In the genomic region with DNA sequence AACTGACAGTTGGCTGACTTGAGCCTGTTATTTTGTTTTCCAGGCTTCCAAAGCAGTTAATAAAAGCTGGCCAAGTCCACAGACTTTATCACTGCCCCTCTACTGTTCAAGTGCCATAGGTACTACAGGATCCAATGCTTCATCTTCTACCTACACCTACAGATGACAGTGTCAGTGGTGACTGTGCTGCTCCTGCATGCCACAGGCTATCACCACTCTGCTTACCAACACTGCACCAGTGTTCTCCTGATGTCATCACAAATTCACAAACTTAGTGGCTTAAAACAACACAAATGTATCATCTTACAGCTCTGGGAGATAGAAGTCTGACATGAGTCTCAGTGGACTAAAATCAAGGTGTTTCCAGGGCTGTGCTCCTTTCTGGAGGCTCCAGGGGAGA, we compare ENCODE assay signal across 35 cellular contexts. TPM values are rescaled to one million over a fixed set of nuclear protein-coding genes. Genes with fewer than 3 reads are reported as not detected.
DNase-seq lines count a peak whose midpoint lies in the region; ATAC-seq and TF ChIP-seq lines count a peak whose summit lies in the region.
"Had no signal": no experiment of that assay in that cellular context is flagged by ENCODE, and none has a peak within 500 bp of the region (broad histone marks: within the 10 kb centered on the region; RNA-seq: fewer than 3 reads in every experiment).

No MANE protein-coding gene starts in this region.

- TF ChIP-seq POLR2A in thyroid gland (IDR thresholded peaks at IDR 0.05) = no peak

- peaks cover 0 to 4% of the 10 kb centered on the region in 2 donors for H3K4me1 ChIP-seq in thyroid gland
- H3K4me1 ChIP-seq: ascending aorta, BLaER1, esophagus squamous epithelium, gastrocnemius medialis, left lung, stomach, tibial artery had no signal

- H3K4me1 Mint-ChIP-seq in natural killer cell (peaks cover 0 to 7% of the 10 kb centered on the region in 2 donors), WTC11 (no peaks in the 10 kb centered on the region)
- H3K4me1 Mint-ChIP-seq in natural killer cell treated with Interleukin-12 subunit alpha and Interleukin-12 subunit beta and Interleukin-15 and Interleukin-18, amount 100 ng/mL, for 72 hours (ENCODE audit: low read depth in 2 of 2) = peaks cover 4 to 12% of the 10 kb centered on the region in 2 donors
- H3K4me1 Mint-ChIP-seq: activated naive CD4-positive, alpha-beta T cell treated with anti-CD3 and anti-CD28 coated beads, Interleukin-2, amount 50 U/mL, for 24 hours had no signal

- no peak overlapping the region for H3K27ac ChIP-seq in thyroid gland
- H3K27ac ChIP-seq: ascending aorta, BLaER1, esophagus squamous epithelium, gastrocnemius medialis, GM23248, hepatocyte, left lung, ovary, stomach, tibial artery had no signal

- TF ChIP-seq CTCF in natural killer cell (IDR thresholded peaks at IDR 0.05) (no peak), WTC11 (IDR thresholded peaks at IDR 0.05) (no peak), thyroid gland (IDR thresholded peaks at IDR 0.05) (no peak)

- POLR2A ChIA-PET in WTC11 (lab: Charles Lee) = no interaction called here

- no peak overlapping the region for H3K4me3 ChIP-seq in thyroid gland (replicated peaks in 1 of 3)
- H3K4me3 ChIP-seq: ascending aorta, BLaER1, esophagus squamous epithelium, gastrocnemius medialis, GM23248, hepatocyte, left lung, ovary, smooth muscle cell, stomach, tibial artery had no signal

- peaks cover 0 to 2% of the 10 kb centered on the region in 2 donors for H3K9me3 Mint-ChIP-seq in natural killer cell
- H3K9me3 Mint-ChIP-seq in natural killer cell treated with Interleukin-12 subunit alpha and Interleukin-12 subunit beta and Interleukin-15 and Interleukin-18, amount 100 ng/mL, for 72 hours = no peaks in the 10 kb centered on the region
- no peaks in the 10 kb centered on the region for H3K9me3 Mint-ChIP-seq in WTC11
- H3K9me3 Mint-ChIP-seq: activated naive CD4-positive, alpha-beta T cell treated with anti-CD3 and anti-CD28 coated beads, Interleukin-2, amount 50 U/mL, for 24 hours; activated T-helper 1 cell treated with anti-CD3 and anti-CD28 coated beads, Interleukin-12 subunit alpha, Interleukin-12 subunit beta, Interleukin-2, Interleukin-4 antibody, amounts not matched to agents 30 ng/mL and 10 ng/mL and 1 ng/mL, durations not matched to agents 14 hours and 24 hours and 36 hours; HFFc6 had no signal

- no peak overlapping the region for H3K27ac Mint-ChIP-seq in natural killer cell
- no peak overlapping the region for H3K27ac Mint-ChIP-seq in natural killer cell treated with Interleukin-12 subunit alpha and Interleukin-12 subunit beta and Interleukin-15 and Interleukin-18, amount 100 ng/mL, for 72 hours
- H3K27ac Mint-ChIP-seq in WTC11 = peak overlapping the region; percentile 34; the same call in 1 of the 2 replicates
- H3K27ac Mint-ChIP-seq: HFFc6 had no signal

- H3K27me3 Mint-ChIP-seq in natural killer cell (ENCODE audit: low read depth in 2 of 2) (no peaks in the 10 kb centered on the region), WTC11 (ENCODE audit: low read depth) (no peaks in the 10 kb centered on the region)
- no peaks in the 10 kb centered on the region for H3K27me3 Mint-ChIP-seq in natural killer cell treated with Interleukin-12 subunit alpha and Interleukin-12 subunit beta and Interleukin-15 and Interleukin-18, amount 100 ng/mL, for 72 hours
- H3K27me3 Mint-ChIP-seq: activated naive CD4-positive, alpha-beta T cell treated with anti-CD3 and anti-CD28 coated beads, Interleukin-2, amount 50 U/mL, for 24 hours; naive B cell had no signal

- H3K4me3 Mint-ChIP-seq in natural killer cell = no peak overlapping the region
- H3K4me3 Mint-ChIP-seq in natural killer cell treated with Interleukin-12 subunit alpha and Interleukin-12 subunit beta and Interleukin-15 and Interleukin-18, amount 100 ng/mL, for 72 hours = no peak overlapping the region
- no peak overlapping the region for H3K4me3 Mint-ChIP-seq in WTC11
- H3K4me3 Mint-ChIP-seq: activated naive CD4-positive, alpha-beta T cell treated with anti-CD3 and anti-CD28 coated beads, Interleukin-2, amount 50 U/mL, for 24 hours; activated T-helper 1 cell treated with anti-CD3 and anti-CD28 coated beads, Interleukin-12 subunit alpha, Interleukin-12 subunit beta, Interleukin-2, Interleukin-4 antibody, amounts not matched to agents 30 ng/mL and 10 ng/mL and 1 ng/mL, durations not matched to agents 14 hours and 24 hours and 36 hours; HFFc6; naive B cell had no signal

- H3K36me3 Mint-ChIP-seq in natural killer cell (peaks cover 14% of the 10 kb centered on the region), WTC11 (peaks cover 31% of the 10 kb centered on the region)
- H3K36me3 Mint-ChIP-seq in natural killer cell treated with Interleukin-12 subunit alpha and Interleukin-12 subunit beta and Interleukin-15 and Interleukin-18, amount 100 ng/mL, for 72 hours = peaks cover 22% of the 10 kb centered on the region

- intact Hi-C loops in natural killer cell (cut with micrococcal nuclease) = no loop called here
- intact Hi-C loops in thyroid gland (cut with DNase I) = no loop called here

- H3K27me3 ChIP-seq in thyroid gland = no peaks in the 10 kb centered on the region
- H3K27me3 ChIP-seq: ascending aorta, BLaER1, esophagus squamous epithelium, gastrocnemius medialis, hepatocyte, left lung, ovary, stomach, tibial artery had no signal

- ATAC-seq in natural killer cell (peak in 2 of 3 donors; percentile 20 to 40), WTC11 (peak; percentile 15; the same call in 1 of the 2 replicates), left lobe of liver (peak; percentile 34)
- no peak for ATAC-seq in natural killer cell treated with Interleukin-12 subunit alpha and Interleukin-12 subunit beta and Interleukin-15 and Interleukin-18, amount 100 ng/mL, for 72 hours
- ATAC-seq: gastrocnemius medialis, left lung had no signal

- CTCF ChIA-PET in WTC11 (lab: Charles Lee) = no interaction called here

- no peak for DNase-seq in natural killer cell
- DNase-seq in natural killer cell treated with Interleukin-12 subunit alpha and Interleukin-12 subunit beta and Interleukin-15 and Interleukin-18, amount 100 ng/mL, for 72 hours (ENCODE audit: low spot score) = no peak
- DNase-seq in WTC11 (ENCODE audit: low spot score) = no peak
- no peak for DNase-seq in left lobe of liver (ENCODE audit: low spot score)
- DNase-seq in thyroid gland = no peak
- no peak for DNase-seq in activated CD4-positive, alpha-beta T cell treated with anti-CD3 and anti-CD28 coated beads for 4 hours
- DNase-seq in NCI-H69 (lab: John Stamatoyannopoulos, UW) = no peak
- DNase-seq: activated CD4-positive, CD25-positive, alpha-beta regulatory T cell treated with anti-CD3 and anti-CD28 coated beads, Interleukin-2, amount 50 U/mL, for 72 hours; central memory CD4-positive, alpha-beta T cell; COR-L47; esophagus squamous epithelium; gastrocnemius medialis; GDM1; GM23248; HFFc6; Kasumi-1; left lung; mesendoderm; MV-4-11; naive B cell; NCI-H1436 treated with DMSO at 0.1 percent for 48 hours; NCI-H2107; NCI-H82; ovary; retina; stimulated activated CD4-positive, alpha-beta T cell treated with anti-CD3 and anti-CD28 coated beads, Interleukin-1b, Interleukin-23, amount 100 ng/mL, for 48 hours; stimulated activated CD8-positive, alpha-beta memory T cell treated with anti-CD3 and anti-CD28 coated beads, Interleukin-4, amount 100 ng/mL, for 48 hours; stomach; tibial artery had no signal

- peaks cover 0 to 6% of the 10 kb centered on the region in 2 donors for H3K36me3 ChIP-seq in thyroid gland
- H3K36me3 ChIP-seq: ovary had no signal

- no peaks in the 10 kb centered on the region for H3K9me3 ChIP-seq in thyroid gland
- H3K9me3 ChIP-seq: ascending aorta, BLaER1, esophagus squamous epithelium, gastrocnemius medialis, left lung, ovary, stomach, tibial artery had no signal

TF ChIP-seq in WTC11, 78 proteins besides CTCF, POLR2A, EP300 and RAD21 (continues in another document):
- TF ChIP-seq ZNF219 (CRISPR knock-in tag; IDR thresholded peaks at IDR 0.05; ENCODE audit: borderline replicate concordance) = no peak
- TF ChIP-seq, protein P1, sequence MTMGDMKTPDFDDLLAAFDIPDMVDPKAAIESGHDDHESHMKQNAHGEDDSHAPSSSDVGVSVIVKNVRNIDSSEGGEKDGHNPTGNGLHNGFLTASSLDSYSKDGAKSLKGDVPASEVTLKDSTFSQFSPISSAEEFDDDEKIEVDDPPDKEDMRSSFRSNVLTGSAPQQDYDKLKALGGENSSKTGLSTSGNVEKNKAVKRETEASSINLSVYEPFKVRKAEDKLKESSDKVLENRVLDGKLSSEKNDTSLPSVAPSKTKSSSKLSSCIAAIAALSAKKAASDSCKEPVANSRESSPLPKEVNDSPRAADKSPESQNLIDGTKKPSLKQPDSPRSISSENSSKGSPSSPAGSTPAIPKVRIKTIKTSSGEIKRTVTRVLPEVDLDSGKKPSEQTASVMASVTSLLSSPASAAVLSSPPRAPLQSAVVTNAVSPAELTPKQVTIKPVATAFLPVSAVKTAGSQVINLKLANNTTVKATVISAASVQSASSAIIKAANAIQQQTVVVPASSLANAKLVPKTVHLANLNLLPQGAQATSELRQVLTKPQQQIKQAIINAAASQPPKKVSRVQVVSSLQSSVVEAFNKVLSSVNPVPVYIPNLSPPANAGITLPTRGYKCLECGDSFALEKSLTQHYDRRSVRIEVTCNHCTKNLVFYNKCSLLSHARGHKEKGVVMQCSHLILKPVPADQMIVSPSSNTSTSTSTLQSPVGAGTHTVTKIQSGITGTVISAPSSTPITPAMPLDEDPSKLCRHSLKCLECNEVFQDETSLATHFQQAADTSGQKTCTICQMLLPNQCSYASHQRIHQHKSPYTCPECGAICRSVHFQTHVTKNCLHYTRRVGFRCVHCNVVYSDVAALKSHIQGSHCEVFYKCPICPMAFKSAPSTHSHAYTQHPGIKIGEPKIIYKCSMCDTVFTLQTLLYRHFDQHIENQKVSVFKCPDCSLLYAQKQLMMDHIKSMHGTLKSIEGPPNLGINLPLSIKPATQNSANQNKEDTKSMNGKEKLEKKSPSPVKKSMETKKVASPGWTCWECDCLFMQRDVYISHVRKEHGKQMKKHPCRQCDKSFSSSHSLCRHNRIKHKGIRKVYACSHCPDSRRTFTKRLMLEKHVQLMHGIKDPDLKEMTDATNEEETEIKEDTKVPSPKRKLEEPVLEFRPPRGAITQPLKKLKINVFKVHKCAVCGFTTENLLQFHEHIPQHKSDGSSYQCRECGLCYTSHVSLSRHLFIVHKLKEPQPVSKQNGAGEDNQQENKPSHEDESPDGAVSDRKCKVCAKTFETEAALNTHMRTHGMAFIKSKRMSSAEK (CRISPR knock-in tag; IDR thresholded peaks at IDR 0.05; ENCODE audit: borderline replicate concordance) = no peak

RNA-seq across cellular contexts. Expression of a gene that starts 26.6 kb away (rescaled TPM):
- total RNA-seq in natural killer cell (100 to 1,000 TPM in 1 of 3 donors, 10 to 100 TPM in 2; 53.0 to 105 (median 85.8) TPM), WTC11 (2021) (176 to 199 TPM (median 178 TPM) in 3 replicates), left lobe of liver (42.8 TPM), thyroid gland (10 to 100 TPM; 33.5 to 58.7 (median 44.1) TPM)
- total RNA-seq in natural killer cell treated with Interleukin-12 subunit alpha and Interleukin-12 subunit beta and Interleukin-15 and Interleukin-18, amount 100 ng/mL, for 72 hours = 100 to 1,000 TPM in 1 of 2 donors, 10 to 100 TPM in 1; 81.2 to 102 TPM

Comparison
In these comparisons a context has a peak if more than half of its experiments do, and no peak if none do; other contexts are left out.
1. ATAC-seq: peak in natural killer cell (2 of 3), WTC11 (single experiment) and left lobe of liver (single experiment); none in natural killer cell treated with Interleukin-12 subunit alpha and Interleukin-12 subunit beta and Interleukin-15 and Interleukin-18, amount 100 ng/mL, for 72 hours (0 of 2).